ENCODE assay signal across 1 cellular context in the genomic region with DNA sequence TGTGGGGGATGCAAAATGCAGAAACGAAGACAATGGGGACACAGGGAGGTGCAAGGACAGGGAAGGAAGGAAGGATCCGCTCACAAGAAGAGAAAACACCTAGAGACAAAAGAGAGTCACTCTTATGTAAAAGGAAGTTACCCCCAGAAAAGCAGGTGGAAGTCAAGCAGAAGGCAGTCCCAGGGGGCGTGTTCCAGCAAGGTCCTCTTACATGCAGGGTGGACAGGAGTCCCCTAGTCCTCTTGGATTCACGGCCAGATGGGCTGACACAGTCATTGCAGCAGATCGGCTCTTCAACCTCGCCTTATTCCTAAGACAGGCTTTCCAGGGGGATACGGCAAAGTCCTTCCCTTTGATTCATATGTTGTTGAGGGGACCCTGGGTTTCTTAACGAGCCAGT.
TF ChIP-seq lines count a peak whose summit lies in the region.

No MANE protein-coding gene starts in this region.

TF ChIP-seq in WTC11, 78 proteins besides CTCF, POLR2A, EP300 and RAD21 (continued from another document):
- TF ChIP-seq, protein P1, sequence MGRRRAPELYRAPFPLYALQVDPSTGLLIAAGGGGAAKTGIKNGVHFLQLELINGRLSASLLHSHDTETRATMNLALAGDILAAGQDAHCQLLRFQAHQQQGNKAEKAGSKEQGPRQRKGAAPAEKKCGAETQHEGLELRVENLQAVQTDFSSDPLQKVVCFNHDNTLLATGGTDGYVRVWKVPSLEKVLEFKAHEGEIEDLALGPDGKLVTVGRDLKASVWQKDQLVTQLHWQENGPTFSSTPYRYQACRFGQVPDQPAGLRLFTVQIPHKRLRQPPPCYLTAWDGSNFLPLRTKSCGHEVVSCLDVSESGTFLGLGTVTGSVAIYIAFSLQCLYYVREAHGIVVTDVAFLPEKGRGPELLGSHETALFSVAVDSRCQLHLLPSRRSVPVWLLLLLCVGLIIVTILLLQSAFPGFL (CRISPR knock-in tag; IDR thresholded peaks at IDR 0.05; ENCODE audit: borderline replicate concordance) = no peak
- no peak for TF ChIP-seq EMX1 (CRISPR knock-in tag; IDR thresholded peaks at IDR 0.05)
- no peak for TF ChIP-seq ZNF416 (CRISPR knock-in tag; IDR thresholded peaks at IDR 0.05)
- no peak for TF ChIP-seq ZNF396 (CRISPR knock-in tag; IDR thresholded peaks at IDR 0.05; ENCODE audit: borderline replicate concordance)
- TF ChIP-seq RELA (CRISPR knock-in tag; IDR thresholded peaks at IDR 0.05; ENCODE audit: borderline replicate concordance) = no peak
- no peak for TF ChIP-seq TEAD1 (CRISPR knock-in tag; IDR thresholded peaks at IDR 0.05)
